ENCODE assay signal across 21 cellular contexts in genomic region chr3:105397974-105398373, GRCh38.
DNase-seq lines count a peak whose midpoint lies in the region; ATAC-seq lines count a peak whose summit lies in the region.
"Had no signal": no experiment of that assay in that cellular context is flagged by ENCODE, and none has a peak within 500 bp of the region (broad histone marks: within the 10 kb centered on the region; RNA-seq: fewer than 3 reads in every experiment).

No MANE protein-coding gene starts in this region.

- DNase-seq in NCI-H146 (lab: John Stamatoyannopoulos, UW), result peak; percentile 72
- no peak for DNase-seq in NCI-H146 treated with DMSO at 0.1 percent for 48 hours (lab: John Stamatoyannopoulos, UW; ENCODE audit: unreplicated experiment)
- peak; percentile 77 for DNase-seq in NCI-H748 (lab: John Stamatoyannopoulos, UW; ENCODE audit: unreplicated experiment)
- no peak for DNase-seq in substantia nigra (lab: John Stamatoyannopoulos, UW)
- no peak for DNase-seq in head of caudate nucleus
- no peak for DNase-seq in NCI-H82 treated with DMSO at 0.1 percent for 48 hours (lab: John Stamatoyannopoulos, UW; ENCODE audit: unreplicated experiment)
- DNase-seq: activated CD4-positive, alpha-beta T cell treated with anti-CD3 and anti-CD28 coated beads for 4 hours; erythroblast; HFFc6; mucosa of descending colon; NCI-H82; Peyer's patch; psoas muscle; spleen had no signal

- H3K27ac ChIP-seq in substantia nigra (ENCODE audit: low read depth, low read length, poor library complexity, severe bottlenecking), result peak overlapping the region; percentile 3
- H3K27ac ChIP-seq: BLaER1, gastroesophageal sphincter, neural progenitor cell, Peyer's patch, psoas muscle, spleen, thoracic aorta had no signal

- intact Hi-C loops in head of caudate nucleus (cut with DNase I), result no loop called here

- ATAC-seq in HG02678 (IDR thresholded peaks at IDR 0.05; ENCODE audit: unreplicated experiment), result peak; percentile 82
- no peak for ATAC-seq in HG03095 (IDR thresholded peaks at IDR 0.05; ENCODE audit: unreplicated experiment)
- ATAC-seq: gastroesophageal sphincter, left lobe of liver, mucosa of descending colon, psoas muscle had no signal

Comparison
In these comparisons a context has a peak if more than half of its experiments do, and no peak if none do; other contexts are left out.
1. DNase-seq: peak in NCI-H146 (single experiment) and NCI-H748 (single experiment); none in NCI-H146 treated with DMSO at 0.1 percent for 48 hours (single experiment), substantia nigra (0 of 49), head of caudate nucleus (0 of 42) and NCI-H82 treated with DMSO at 0.1 percent for 48 hours (single experiment).